ENCODE assay signal across 18 cellular contexts in genomic region chr17:40115101-40115436, GRCh38. TPM values are rescaled to one million over a fixed set of nuclear protein-coding genes. Genes with fewer than 3 reads are reported as not detected.
DNase-seq lines count a peak whose midpoint lies in the region; ATAC-seq and TF ChIP-seq lines count a peak whose summit lies in the region.
"Had no signal": no experiment of that assay in that cellular context is flagged by ENCODE, and none has a peak within 500 bp of the region (broad histone marks: within the 10 kb centered on the region; RNA-seq: fewer than 3 reads in every experiment).

No MANE protein-coding gene starts in this region.

- no peak for TF ChIP-seq CTCF in HEK293 (tag by site-specific recombination; IDR thresholded peaks at IDR 0.05)
- TF ChIP-seq CTCF in WTC11 (IDR thresholded peaks at IDR 0.05) = no peak
- no peak for TF ChIP-seq CTCF in mesothelial cell of epicardium (IDR thresholded peaks at IDR 0.05; ENCODE audit: unreplicated experiment)
- TF ChIP-seq CTCF in thoracic aorta (IDR thresholded peaks at IDR 0.05) = no peak

- H3K27me3 Mint-ChIP-seq in WTC11 (ENCODE audit: low read depth) (no peaks in the 10 kb centered on the region), mesothelial cell of epicardium (ENCODE audit: low read depth) (no peaks in the 10 kb centered on the region)

- ATAC-seq in WTC11 = no peak
- ATAC-seq in thoracic aorta (ENCODE audit: insufficient number of reproducible peaks, low FRiP score, low read depth) = no peak
- ATAC-seq: heart right ventricle, natural killer cell had no signal

- no peaks in the 10 kb centered on the region for H3K27me3 ChIP-seq in thoracic aorta (replicated peaks; ENCODE audit: insufficient read depth)
- H3K27me3 ChIP-seq: heart right ventricle had no signal

- CTCF ChIA-PET in HEK293 (lab: Yijun Ruan, JAX) = interaction anchor here (2.9 to 7.8 kb wide), 7 partner anchors 9 to 88 kb away, joined by 15 to 182 read pairs (median 67); partner anchors contain the start of gene MSL1
- CTCF ChIA-PET in WTC11 (lab: Charles Lee) = interaction anchor here (1.0 to 6.7 kb wide), 6 partner anchors 15 to 104 kb away, joined by 3 to 185 read pairs (median 61); partner anchors contain the start of genes NR1D1 and WIPF2

- H3K4me3 ChIP-seq in HEK293 (ENCODE audit: low read depth, low read length) (no peak overlapping the region), thoracic aorta (no peak overlapping the region)
- H3K4me3 ChIP-seq: heart right ventricle had no signal

- H3K9me3 Mint-ChIP-seq in WTC11 (no peaks in the 10 kb centered on the region), mesothelial cell of epicardium (no peaks in the 10 kb centered on the region)
- H3K9me3 Mint-ChIP-seq: natural killer cell had no signal

- DNase-seq in WTC11 (ENCODE audit: low spot score) (no peak), mesothelial cell of epicardium (ENCODE audit: low spot score in 2 of 2, unreplicated experiment in 2 of 2) (no peak), thoracic aorta (ENCODE audit: low spot score) (no peak), mesenteric fat pad (ENCODE audit: low spot score) (no peak), foreskin melanocyte (no peak), NCI-H345 treated with DMSO at 0.1 percent for 48 hours (lab: John Stamatoyannopoulos, UW; ENCODE audit: unreplicated experiment) (no peak), MV-4-11 (lab: John Stamatoyannopoulos, UW) (no peak)
- DNase-seq: AML-193; cerebellar nuclear complex; heart right ventricle; KBM-7; natural killer cell; NCI-H1417 treated with DMSO at 0.1 percent for 48 hours; NK-92 treated with Interleukin-12 subunit alpha and Interleukin-12 subunit beta, amount 100 ng/mL, for 24 hours; retina; SHP77; T-helper 2 cell had no signal

- POLR2A ChIA-PET in HEK293 (lab: Yijun Ruan, JAX) = interaction anchor here (0.6 to 8.2 kb wide), 14 partner anchors 9 to 1611 kb away, joined by 3 to 117 read pairs (median 4); partner anchors contain the start of genes CASC3, MED24, MSL1 and NR1D1
- POLR2A ChIA-PET in WTC11 (lab: Charles Lee) = interaction anchor here (1.0 to 5.7 kb wide), 3 partner anchors 10 to 25 kb away, joined by 3 to 56 read pairs (median 17); partner anchors contain the start of genes CASC3 and NR1D1

- H3K36me3 Mint-ChIP-seq in WTC11 (no peaks in the 10 kb centered on the region), mesothelial cell of epicardium (no peaks in the 10 kb centered on the region)
- H3K36me3 Mint-ChIP-seq: natural killer cell had no signal

- H3K4me3 Mint-ChIP-seq in WTC11 = no peak overlapping the region
- no peak overlapping the region for H3K4me3 Mint-ChIP-seq in mesothelial cell of epicardium
- H3K4me3 Mint-ChIP-seq: natural killer cell had no signal

- H3K4me1 ChIP-seq in HEK293 (ENCODE audit: control insufficient read depth, insufficient read depth, low read length) = peaks cover 28% of the 10 kb centered on the region
- H3K4me1 ChIP-seq in thoracic aorta (ENCODE audit: control insufficient read depth in 1 of 2, low read depth in 2 of 2) = peaks cover 33 to 54% of the 10 kb centered on the region in 2 donors

- H3K27ac ChIP-seq in HEK293 (ENCODE audit: extremely low read depth, low read depth, low read length) (peak overlapping the region; percentile 79), thoracic aorta (peak overlapping the region; percentile 88 to 97)

- H3K9me3 ChIP-seq in HEK293 (ENCODE audit: control insufficient read depth, insufficient read depth, low read depth, low read length) (no peaks in the 10 kb centered on the region), thoracic aorta (no peaks in the 10 kb centered on the region)
- H3K9me3 ChIP-seq: heart right ventricle had no signal

- peak overlapping the region; percentile 77; the same call in 1 of the 2 replicates for H3K27ac Mint-ChIP-seq in WTC11
- peak overlapping the region; percentile 83 for H3K27ac Mint-ChIP-seq in mesothelial cell of epicardium
- H3K27ac Mint-ChIP-seq: natural killer cell had no signal

- H3K4me1 Mint-ChIP-seq in WTC11 (peaks cover 62% of the 10 kb centered on the region), mesothelial cell of epicardium (peaks cover 56% of the 10 kb centered on the region)

- no peaks in the 10 kb centered on the region; a peak in 1 of 3 replicates for H3K36me3 ChIP-seq in HEK293 (ENCODE audit: control insufficient read depth in 2 of 2, insufficient read depth in 1 of 2, low read length in 2 of 2)
- H3K36me3 ChIP-seq in thoracic aorta = no peaks in the 10 kb centered on the region
- H3K36me3 ChIP-seq: heart right ventricle had no signal

TF ChIP-seq in HEK293, 187 proteins besides CTCF, POLR2A, EP300 and RAD21:
- TF ChIP-seq ZNF121 (tag by site-specific recombination; IDR thresholded peaks at IDR 0.05) (peak; percentile 100; the same call in 1 of the 2 replicates), ZFP3 (tag by site-specific recombination; IDR thresholded peaks at IDR 0.05; ENCODE audit: low read depth) (no peak), ZNF175 (tag by site-specific recombination; IDR thresholded peaks at IDR 0.05) (no peak), ZNF473 (tag by site-specific recombination; IDR thresholded peaks at IDR 0.05) (no peak), ZNF184 (tag by site-specific recombination; IDR thresholded peaks at IDR 0.05) (no peak)

TF ChIP-seq in WTC11, 78 proteins besides CTCF, POLR2A, EP300 and RAD21:
- no peak for TF ChIP-seq ZNF396 (CRISPR knock-in tag; IDR thresholded peaks at IDR 0.05; ENCODE audit: borderline replicate concordance)
- TF ChIP-seq ZNF512 (CRISPR knock-in tag; IDR thresholded peaks at IDR 0.05; ENCODE audit: borderline replicate concordance) = no peak
- no peak for TF ChIP-seq NR1H2 (CRISPR knock-in tag; IDR thresholded peaks at IDR 0.05)

RNA-seq across cellular contexts. Expression of gene MSL1, which starts 6.7 kb away (rescaled TPM):
- 69.2 to 78.1 TPM (median 73.7 TPM) in 3 replicates for total RNA-seq in WTC11 (2021)
- total RNA-seq in mesothelial cell of epicardium = 132 to 139 TPM (median 135 TPM) in 3 replicates
- 100 to 1,000 TPM in 1 of 2 donors, 10 to 100 TPM in 1; 69.3 to 107 TPM for total RNA-seq in thoracic aorta
- 77.0 TPM for total RNA-seq in mesenteric fat pad

RNA-seq across cellular contexts. Expression of gene NR1D1, which starts 14.7 kb away (rescaled TPM):
- total RNA-seq in WTC11 (2021) (5.6 to 7.6 TPM (median 6.2 TPM) in 3 replicates), mesothelial cell of epicardium (2.4 to 2.6 TPM (median 2.6 TPM) in 3 replicates), thoracic aorta (10 to 100 TPM; 10.3 to 29.1 TPM), mesenteric fat pad (15.5 TPM)

RNA-seq across cellular contexts. Expression of gene CASC3, which starts 25.3 kb away (rescaled TPM):
- total RNA-seq in WTC11 (2021) (107 to 119 TPM (median 115 TPM) in 3 replicates), mesothelial cell of epicardium (103 to 107 TPM (median 107 TPM) in 3 replicates), thoracic aorta (100 to 1,000 TPM in 1 of 2 donors, 10 to 100 TPM in 1; 81.8 to 108 TPM), mesenteric fat pad (84.4 TPM)

RNA-seq across cellular contexts. Expression of gene THRA, which starts 52.3 kb away (rescaled TPM):
- total RNA-seq in WTC11 (2021) (11.9 to 15.9 TPM (median 12.0 TPM) in 3 replicates), mesothelial cell of epicardium (42.4 to 44.3 TPM (median 43.6 TPM) in 3 replicates), thoracic aorta (10 to 100 TPM; 64.8 to 75.0 TPM), mesenteric fat pad (74.7 TPM)

Comparison
In these comparisons a context has a peak if more than half of its experiments do, and no peak if none do; other contexts are left out.
1. Of the 8 proteins assayed by ChIP-seq in both HEK293 and WTC11: peak only in HEK293: ZNF121; only in WTC11: none; in both: none; in neither: 7.